8 cellular contexts compared by ENCODE assay signal in genomic region chr5:43038523-43038989, GRCh38. TPM values are rescaled to one million over a fixed set of nuclear protein-coding genes. Genes with fewer than 3 reads are reported as not detected.
DNase-seq lines count a peak whose midpoint lies in the region; ATAC-seq and TF ChIP-seq lines count a peak whose summit lies in the region.

No MANE protein-coding gene starts in this region.

- no peaks in the 10 kb centered on the region for H3K27me3 Mint-ChIP-seq in CD14-positive monocyte (ENCODE audit: low read depth in 3 of 3)
- peaks cover 99% of the 10 kb centered on the region for H3K27me3 Mint-ChIP-seq in brain
- H3K27me3 Mint-ChIP-seq in naive thymus-derived CD4-positive, alpha-beta T cell: no peaks in the 10 kb centered on the region

- peaks cover 19% of the 10 kb centered on the region; the same call in 1 of the 2 replicates for H3K79me2 ChIP-seq in OCI-LY7 (ENCODE audit: insufficient read depth, low read depth, low read length)

- H3K27ac Mint-ChIP-seq in CD14-positive monocyte (peak overlapping the region; percentile 72 to 90 (median 87)), brain (peak overlapping the region in 2 of 5 experiments; percentile 69 to 90)
- peak overlapping the region; percentile 91 to 100 (median 98) for H3K27ac Mint-ChIP-seq in naive thymus-derived CD4-positive, alpha-beta T cell

- H3K4me1 ChIP-seq in OCI-LY7 (ENCODE audit: insufficient read depth, low read length, poor library complexity, severe bottlenecking): peaks cover 44% of the 10 kb centered on the region
- H3K4me1 ChIP-seq in naive thymus-derived CD4-positive, alpha-beta T cell (ENCODE audit: control insufficient read depth in 2 of 2, insufficient read depth in 2 of 2, low read length in 2 of 2): peaks cover 17 to 21% of the 10 kb centered on the region in 2 donors
- H3K4me1 ChIP-seq in aorta (ENCODE audit: control insufficient read depth in 1 of 2, insufficient read depth in 2 of 2, low read length in 2 of 2): no peaks in the 10 kb centered on the region

- POLR2A ChIA-PET in OCI-LY7 (lab: Charles Lee): interaction anchor here (0.6 to 2.2 kb wide), 6 partner anchors 12 to 60 kb away, joined by 3 to 19 read pairs (median 4); no protein-coding TSS in a partner anchor
- POLR2A ChIA-PET in naive thymus-derived CD4-positive, alpha-beta T cell (lab: Charles Lee): interaction anchor here (0.6 to 12.8 kb wide), 23 partner anchors 8 to 1114 kb away, joined by 3 to 1055 read pairs (median 6); partner anchors contain the start of genes FBXO4, HMGCS1, TMEM267 and ZNF131

- WGBS in aorta, 2 donors: 73 to 75% methylated on average over 16 of the region's 16 CpGs

- H3K9me3 ChIP-seq in OCI-LY7 (ENCODE audit: low read length) (no peaks in the 10 kb centered on the region), aorta (ENCODE audit: control insufficient read depth, low read length) (no peaks in the 10 kb centered on the region)
- no peaks in the 10 kb centered on the region for H3K9me3 ChIP-seq in naive thymus-derived CD4-positive, alpha-beta T cell (ENCODE audit: control insufficient read depth in 2 of 3, low read length in 3 of 3)

- H3K9me3 Mint-ChIP-seq in CD14-positive monocyte (peaks cover 0 to 12% (median 2%) of the 10 kb centered on the region in 7 donors), brain (peaks cover 0 to 34% (median 4%) of the 10 kb centered on the region in 5 experiments)
- peaks cover 0 to 4% (median 0%) of the 10 kb centered on the region in 11 donors for H3K9me3 Mint-ChIP-seq in naive thymus-derived CD4-positive, alpha-beta T cell

- H3K36me3 ChIP-seq in OCI-LY7 (ENCODE audit: insufficient read depth, low read length) (no peaks in the 10 kb centered on the region), aorta (ENCODE audit: control insufficient read depth in 1 of 2, insufficient read depth in 2 of 2, low read length in 1 of 2) (no peaks in the 10 kb centered on the region)
- H3K36me3 ChIP-seq in naive thymus-derived CD4-positive, alpha-beta T cell (ENCODE audit: control insufficient read depth in 2 of 3, insufficient read depth in 3 of 3, low read length in 3 of 3): peaks cover 0 to 7% (median 0%) of the 10 kb centered on the region in 3 experiments

- no peak for ATAC-seq in naive thymus-derived CD4-positive, alpha-beta T cell
- ATAC-seq in aorta (ENCODE audit: low FRiP score): no peak

- H3K4me1 Mint-ChIP-seq in CD14-positive monocyte (peaks cover 41% of the 10 kb centered on the region), brain (peaks cover 54% of the 10 kb centered on the region)
- H3K4me1 Mint-ChIP-seq in naive thymus-derived CD4-positive, alpha-beta T cell: peaks cover 15 to 73% (median 47%) of the 10 kb centered on the region in 7 donors

- DNase-seq in CD14-positive monocyte (ENCODE audit: low spot score): no peak
- DNase-seq in OCI-LY7 (ENCODE audit: low spot score): peak; percentile 27
- peak in 7 of 9 donors; percentile 16 to 41 (median 23) for DNase-seq in naive thymus-derived CD4-positive, alpha-beta T cell
- DNase-seq in DMS153 (lab: John Stamatoyannopoulos, UW): no peak
- DNase-seq in posterior vena cava (ENCODE audit: low spot score): no peak
- no peak for DNase-seq in aorta
- no peak for DNase-seq in middle frontal gyrus (ENCODE audit: extremely low spot score, low spot score)

- H3K4me3 Mint-ChIP-seq in CD14-positive monocyte (peak overlapping the region; percentile 83 to 96), brain (peak overlapping the region in 4 of 5 experiments; percentile 20 to 90 (median 66))
- peak overlapping the region; percentile 82 to 99 (median 98) for H3K4me3 Mint-ChIP-seq in naive thymus-derived CD4-positive, alpha-beta T cell

- peak overlapping the region; percentile 95 for H3K4me2 ChIP-seq in OCI-LY7 (ENCODE audit: low read length)

- H3K36me3 Mint-ChIP-seq in CD14-positive monocyte (no peaks in the 10 kb centered on the region), brain (no peaks in the 10 kb centered on the region)
- H3K36me3 Mint-ChIP-seq in naive thymus-derived CD4-positive, alpha-beta T cell: peaks cover 0 to 9% (median 0%) of the 10 kb centered on the region in 5 donors

- H2AFZ ChIP-seq in OCI-LY7 (ENCODE audit: low read length): 0 out of 2 replicates have a peak overlapping the region, but pooled peaks have one; percentile 1

- H3K4me3 ChIP-seq in OCI-LY7 (ENCODE audit: low read depth, low read length, poor library complexity, severe bottlenecking) (peak overlapping the region; percentile 70), aorta (ENCODE audit: low read length in 2 of 2) (no peak overlapping the region)
- peak overlapping the region; percentile 77 for H3K4me3 ChIP-seq in naive thymus-derived CD4-positive, alpha-beta T cell (ENCODE audit: low read length)

- H3K27ac ChIP-seq in OCI-LY7 (ENCODE audit: low read depth, low read length, poor library complexity, severe bottlenecking) (peak overlapping the region; percentile 17), aorta (ENCODE audit: low read depth in 1 of 2, low read length in 2 of 2) (no peak overlapping the region)
- peak overlapping the region; percentile 96 for H3K27ac ChIP-seq in naive thymus-derived CD4-positive, alpha-beta T cell (ENCODE audit: low read depth, low read length)

- intact Hi-C loops in CD14-positive monocyte (cut with micrococcal nuclease) (no loop called here), OCI-LY7 (cut with micrococcal nuclease; ENCODE audit: unreplicated experiment) (no loop called here), posterior vena cava (cut with DNase I) (loop anchor here in 1 of 2 donors (5.0 kb wide), 1 partner anchor 1166 kb away; the partner anchor contains the start of gene OXCT1), aorta (cut with DNase I) (no loop called here)
- intact Hi-C loops in naive thymus-derived CD4-positive, alpha-beta T cell (cut with micrococcal nuclease): loop anchor here (1.0 kb wide), 2 partner anchors 8 to 18 kb away; no protein-coding TSS in a partner anchor

- no TSS peak for BruUV-seq in OCI-LY7 (replicated peaks; lab: Mats Ljungman, UMichigan)

- H4K20me1 ChIP-seq in OCI-LY7 (ENCODE audit: insufficient read depth, low read length): no peaks in the 10 kb centered on the region

- no peaks in the 10 kb centered on the region for H3K27me3 ChIP-seq in naive thymus-derived CD4-positive, alpha-beta T cell (ENCODE audit: control insufficient read depth in 2 of 2, insufficient read depth in 2 of 2, low read length in 2 of 2)
- H3K27me3 ChIP-seq in aorta (ENCODE audit: control insufficient read depth in 1 of 2, insufficient read depth in 2 of 2, low read length in 1 of 2): no peaks in the 10 kb centered on the region

- TF ChIP-seq CTCF in CD14-positive monocyte (IDR thresholded peaks at IDR 0.05) (no peak), OCI-LY7 (conservative IDR thresholded peaks at IDR 0.05; ENCODE audit: low read length) (no peak), brain (conservative IDR thresholded peaks at IDR 0.05) (no peak)

- no peaks in the 10 kb centered on the region for H3K9me2 ChIP-seq in OCI-LY7 (ENCODE audit: insufficient read depth, low read length)

- CTCF ChIA-PET in OCI-LY7 (lab: Charles Lee; ENCODE audit: unreplicated experiment): interaction anchor here (0.6 to 1.1 kb wide), 3 partner anchors 8 to 19 kb away, joined by 3 to 4 read pairs (median 4); no protein-coding TSS in a partner anchor
- CTCF ChIA-PET in naive thymus-derived CD4-positive, alpha-beta T cell (lab: Charles Lee): interaction anchor here (0.6 to 7.9 kb wide), 17 partner anchors 11 to 274 kb away, joined by 3 to 154 read pairs (median 5); partner anchors contain the start of gene HMGCS1

RNA-seq across cellular contexts. Expression of gene ANXA2R, which starts 1.6 kb away (rescaled TPM):
- polyA plus RNA-seq in CD14-positive monocyte (1 to 10 TPM; 2.3 to 3.1 TPM), brain (ENCODE audit: insufficient read depth, low read depth, low replicate concordance) (10.2 TPM), aorta (1 to 10 TPM in 1 of 2 donors, under 1 TPM in 1; 0.38 to 3.6 TPM)
- 13.5 and 15.4 TPM in 2 replicates for total RNA-seq in OCI-LY7 (2014; rRNA removed; shearing (Covaris generic))
- total RNA-seq in OCI-LY7 (2022) (11.4 and 15.1 TPM in 2 replicates), posterior vena cava (1 to 10 TPM; 2.3 to 4.7 TPM), aorta (1 to 10 TPM; 2.7 to 6.4 TPM)
- total RNA-seq in naive thymus-derived CD4-positive, alpha-beta T cell: 10 to 100 TPM; 13.2 to 61.4 (median 42.0) TPM
- 10 to 100 TPM; 55.7 to 70.2 TPM for polyA plus RNA-seq in naive thymus-derived CD4-positive, alpha-beta T cell

Comparison
In these comparisons a context has a peak if more than half of its experiments do, and no peak if none do; other contexts are left out.
1. DNase-seq: peak in OCI-LY7 (single experiment) and naive thymus-derived CD4-positive, alpha-beta T cell (7 of 9); none in CD14-positive monocyte (single experiment), DMS153 (single experiment), posterior vena cava (single experiment), aorta (0 of 2) and middle frontal gyrus (single experiment).
2. H3K27ac ChIP-seq: peak in OCI-LY7 (single experiment) and naive thymus-derived CD4-positive, alpha-beta T cell (single experiment); none in aorta (0 of 2).
3. H3K4me3 ChIP-seq: peak in OCI-LY7 (single experiment) and naive thymus-derived CD4-positive, alpha-beta T cell (single experiment); none in aorta (0 of 2).
4. intact Hi-C loops: an anchor here in naive thymus-derived CD4-positive, alpha-beta T cell (1.0 kb wide); none called in CD14-positive monocyte, OCI-LY7 and aorta.
5. Peak in every context shown above with its lines, with median percentiles within 50 percentile points of each other: H3K4me3 Mint-ChIP-seq.